26 cellular contexts compared by ENCODE assay signal in the genomic region with DNA sequence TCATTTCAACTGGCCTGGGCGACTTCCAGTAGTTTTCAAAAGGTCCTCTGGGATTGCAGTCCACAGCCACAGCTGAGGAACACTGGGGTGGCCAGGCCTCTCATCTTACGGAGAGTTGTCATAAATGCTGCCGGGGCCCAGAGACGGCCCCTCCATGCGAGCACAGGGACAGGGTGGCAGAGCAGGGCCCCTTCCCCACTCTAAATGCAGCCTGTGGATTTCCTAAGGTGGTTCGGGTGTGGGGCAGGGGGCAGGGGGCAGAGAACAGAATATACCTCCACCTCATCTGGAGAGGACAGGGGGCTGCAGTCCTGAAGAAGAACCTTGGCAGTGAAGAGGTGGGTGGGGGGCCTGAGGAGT.
"Had no signal": no experiment of that assay in that cellular context is flagged by ENCODE, and none has a peak within 500 bp of the region (broad histone marks: within the 10 kb centered on the region; RNA-seq: fewer than 3 reads in every experiment).

No MANE protein-coding gene starts in this region.

- H3K36me3 ChIP-seq: gastrocnemius medialis had no signal

- ATAC-seq: activated CD4-positive, alpha-beta T cell treated with anti-CD3 and anti-CD28 coated beads for 36 hours; activated T-cell treated with anti-CD3 and anti-CD28 coated beads, Interleukin-2, amount 50 U/mL, for 4 hours; activated T-helper 17 cell treated with anti-CD3 and anti-CD28 coated beads, Interleukin-2, amount 50 U/mL, for 72 hours; body of pancreas; esophagus mucosa; foreskin keratinocyte; gastrocnemius medialis had no signal

- H3K27me3 Mint-ChIP-seq: activated CD4-positive, alpha-beta memory T cell treated with anti-CD3 and anti-CD28 coated beads, Interleukin-2, amount 10 ng/mL, durations not matched to agents 7 days and 5 days had no signal

- H3K4me1 Mint-ChIP-seq: activated CD4-positive, alpha-beta memory T cell treated with anti-CD3 and anti-CD28 coated beads, Interleukin-2, amount 10 ng/mL, durations not matched to agents 7 days and 5 days; activated CD4-positive, alpha-beta T cell treated with anti-CD3 and anti-CD28 coated beads for 36 hours; activated CD4-positive, alpha-beta T cell treated with anti-CD3 and anti-CD28 coated beads, Interleukin-2, amount 10 ng/mL, durations not matched to agents 24 days and 14 days; activated T-helper 17 cell treated with anti-CD3 and anti-CD28 coated beads, Interleukin-2, amount 50 U/mL, for 72 hours; endodermal cell had no signal

- H3K4me3 Mint-ChIP-seq: activated CD4-positive, alpha-beta memory T cell treated with anti-CD3 and anti-CD28 coated beads, Interleukin-2, amount 10 ng/mL, durations not matched to agents 7 days and 5 days; activated CD4-positive, alpha-beta T cell treated with anti-CD3 and anti-CD28 coated beads for 36 hours; activated CD4-positive, alpha-beta T cell treated with anti-CD3 and anti-CD28 coated beads, Interleukin-2, amount 10 ng/mL, durations not matched to agents 24 days and 14 days; activated naive CD8-positive, alpha-beta T cell; activated T-cell treated with anti-CD3 and anti-CD28 coated beads, Interleukin-2, amount 50 U/mL, for 4 hours; activated T-helper 17 cell treated with anti-CD3 and anti-CD28 coated beads, Interleukin-2, amount 50 U/mL, for 72 hours; dendritic cell treated with granulocyte-macrophage colony-stimulating factor and Interleukin-4, amounts not matched to agents 40 ng/mL and 50 ng/mL, for 4 days; endodermal cell had no signal

- H3K4me3 ChIP-seq: body of pancreas, coronary artery, dorsolateral prefrontal cortex, gastrocnemius medialis had no signal

- H3K4me1 ChIP-seq: foreskin keratinocyte, gastrocnemius medialis had no signal

- H3K27ac Mint-ChIP-seq: activated CD4-positive, alpha-beta memory T cell treated with anti-CD3 and anti-CD28 coated beads, Interleukin-2, amount 10 ng/mL, durations not matched to agents 7 days and 5 days; activated CD4-positive, alpha-beta T cell treated with anti-CD3 and anti-CD28 coated beads for 36 hours; activated CD4-positive, alpha-beta T cell treated with anti-CD3 and anti-CD28 coated beads, Interleukin-2, amount 10 ng/mL, durations not matched to agents 24 days and 14 days; activated naive CD8-positive, alpha-beta T cell; activated T-helper 17 cell treated with anti-CD3 and anti-CD28 coated beads, Interleukin-2, amount 50 U/mL, for 72 hours; dendritic cell treated with granulocyte-macrophage colony-stimulating factor and Interleukin-4, amounts not matched to agents 40 ng/mL and 50 ng/mL, for 4 days; endodermal cell had no signal

- H3K27ac ChIP-seq: body of pancreas, coronary artery, dorsolateral prefrontal cortex, foreskin keratinocyte, gastrocnemius medialis had no signal

- H3K27me3 ChIP-seq: body of pancreas, dorsolateral prefrontal cortex, gastrocnemius medialis had no signal

- DNase-seq: activated CD4-positive, alpha-beta memory T cell treated with anti-CD3 and anti-CD28 coated beads, Interleukin-2, amount 10 ng/mL, durations not matched to agents 7 days and 5 days; activated CD4-positive, alpha-beta T cell treated with anti-CD3 and anti-CD28 coated beads for 36 hours; activated CD4-positive, alpha-beta T cell treated with anti-CD3 and anti-CD28 coated beads, Interleukin-2, amount 10 ng/mL, durations not matched to agents 24 days and 14 days; activated CD4-positive, alpha-beta T cell treated with anti-CD3 and anti-CD28 coated beads, Interleukin-2, amount 50 U/mL, for 4 hours; activated CD4-positive, CD25-positive, alpha-beta regulatory T cell; activated CD4-positive, CD25-positive, alpha-beta regulatory T cell treated with anti-CD3 and anti-CD28 coated beads, Interleukin-2, amount 50 U/mL, for 72 hours; activated effector memory CD4-positive, alpha-beta T cell treated with Interleukin-2 at 50 U/mL for 16 hours; activated gamma-delta T cell treated with Interleukin-2 at 50 U/mL for 16 hours; activated naive CD4-positive, alpha-beta T cell treated with anti-CD3 and anti-CD28 coated beads, Interleukin-2, amount 50 U/mL, for 16 hours; activated naive CD4-positive, alpha-beta T cell treated with Interleukin-2 at 50 U/mL for 16 hours; activated T-cell treated with anti-CD3 and anti-CD28 coated beads, Interleukin-2, amount 50 U/mL, for 4 hours; amniotic stem cell; aorta; body of pancreas; dorsolateral prefrontal cortex; effector memory CD4-positive, alpha-beta T cell; endodermal cell; foreskin keratinocyte; gastrocnemius medialis; glutamatergic neuron; T-helper 2 cell had no signal
